ENCODE assay signal across 1 cellular context in the genomic region with DNA sequence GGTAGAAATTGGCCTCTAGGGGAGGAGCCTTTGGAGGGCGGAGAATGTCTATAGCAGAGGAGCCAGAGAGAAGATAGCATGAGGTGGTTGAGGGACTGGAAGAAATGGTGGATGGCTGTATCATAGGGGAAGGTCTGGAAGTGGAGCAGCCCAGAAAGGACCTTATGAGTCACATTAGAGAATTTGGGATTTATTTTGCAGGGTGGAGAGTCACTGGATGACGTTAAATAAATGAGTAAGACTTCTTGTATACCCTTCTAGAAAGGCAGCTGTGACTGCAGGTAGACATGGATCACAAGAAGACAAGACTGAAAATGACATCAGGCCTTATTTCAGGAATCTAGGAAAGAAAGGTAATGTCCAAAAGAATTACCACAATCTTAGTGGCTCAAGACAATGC.
TF ChIP-seq lines count a peak whose summit lies in the region.

No MANE protein-coding gene starts in this region.

TF ChIP-seq in IMR-90, 13 proteins besides CTCF, POLR2A, EP300 and RAD21 (continued from another document):
- TF ChIP-seq, protein P1, sequence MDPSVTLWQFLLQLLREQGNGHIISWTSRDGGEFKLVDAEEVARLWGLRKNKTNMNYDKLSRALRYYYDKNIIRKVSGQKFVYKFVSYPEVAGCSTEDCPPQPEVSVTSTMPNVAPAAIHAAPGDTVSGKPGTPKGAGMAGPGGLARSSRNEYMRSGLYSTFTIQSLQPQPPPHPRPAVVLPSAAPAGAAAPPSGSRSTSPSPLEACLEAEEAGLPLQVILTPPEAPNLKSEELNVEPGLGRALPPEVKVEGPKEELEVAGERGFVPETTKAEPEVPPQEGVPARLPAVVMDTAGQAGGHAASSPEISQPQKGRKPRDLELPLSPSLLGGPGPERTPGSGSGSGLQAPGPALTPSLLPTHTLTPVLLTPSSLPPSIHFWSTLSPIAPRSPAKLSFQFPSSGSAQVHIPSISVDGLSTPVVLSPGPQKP (IDR thresholded peaks at IDR 0.05; ENCODE audit: borderline replicate concordance, low read depth, low read length) = no peak
- TF ChIP-seq RCOR1 (IDR thresholded peaks at IDR 0.05; ENCODE audit: insufficient replicate concordance, low read length) (no peak), RFX5 (IDR thresholded peaks at IDR 0.05; ENCODE audit: low read depth, low read length) (no peak), MAZ (IDR thresholded peaks at IDR 0.05; ENCODE audit: borderline replicate concordance, low read depth, low read length) (no peak)
